8 cellular contexts compared by ENCODE assay signal in the genomic region with DNA sequence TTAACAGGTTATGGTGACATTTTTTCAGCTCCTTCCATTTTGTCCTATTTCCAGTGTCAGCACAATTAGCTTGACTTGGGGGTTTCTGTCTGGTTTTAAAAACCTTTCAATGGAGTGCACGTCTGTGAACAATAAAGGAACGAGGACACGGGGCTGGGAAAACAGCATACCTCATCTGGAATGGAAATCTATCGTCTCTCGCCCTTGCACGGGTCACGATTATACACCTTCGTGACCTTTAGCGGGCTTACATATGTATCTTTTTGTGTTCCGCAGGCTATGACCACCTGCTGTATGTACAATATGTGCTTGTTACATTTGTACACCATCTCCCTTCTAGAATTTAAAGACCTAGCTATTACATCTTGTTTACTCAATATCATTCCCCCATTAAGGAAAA. TPM values are rescaled to one million over a fixed set of nuclear protein-coding genes. Genes with fewer than 3 reads are reported as not detected.
DNase-seq lines count a peak whose midpoint lies in the region; ATAC-seq and TF ChIP-seq lines count a peak whose summit lies in the region.

No MANE protein-coding gene starts in this region.

- no peak for ATAC-seq in effector memory CD8-positive, alpha-beta T cell (replicated peaks)
- ATAC-seq in HG03378 (IDR thresholded peaks at IDR 0.05; ENCODE audit: unreplicated experiment) = no peak

- peak; percentile 31 for DNase-seq in DMS153 (lab: John Stamatoyannopoulos, UW)
- peak; percentile 83 for DNase-seq in NCI-H2227 (lab: John Stamatoyannopoulos, UW; ENCODE audit: unreplicated experiment)
- no peak for DNase-seq in effector memory CD8-positive, alpha-beta T cell
- no peak for DNase-seq in osteocyte (ENCODE audit: extremely low spot score, unreplicated experiment)
- DNase-seq in NCI-H1048 (lab: John Stamatoyannopoulos, UW) = no peak
- no peak for DNase-seq in GM03348 (ENCODE audit: low spot score)
- no peak for DNase-seq in Ammon's horn (ENCODE audit: low spot score)

- peaks cover 25 to 48% of the 10 kb centered on the region in 2 donors for H3K27me3 Mint-ChIP-seq in effector memory CD8-positive, alpha-beta T cell
- no peaks in the 10 kb centered on the region for H3K27me3 Mint-ChIP-seq in osteocyte (ENCODE audit: unreplicated experiment)

- no peak for TF ChIP-seq CTCF in osteocyte (IDR thresholded peaks at IDR 0.05)

- peak overlapping the region; percentile 93 to 97 for H3K27ac Mint-ChIP-seq in effector memory CD8-positive, alpha-beta T cell
- H3K27ac Mint-ChIP-seq in osteocyte (ENCODE audit: unreplicated experiment) = peak overlapping the region; percentile 97

- no peaks in the 10 kb centered on the region for H3K9me3 Mint-ChIP-seq in effector memory CD8-positive, alpha-beta T cell
- no peaks in the 10 kb centered on the region for H3K9me3 Mint-ChIP-seq in osteocyte (ENCODE audit: unreplicated experiment)

- peak overlapping the region; percentile 67 to 73 for H3K4me3 Mint-ChIP-seq in effector memory CD8-positive, alpha-beta T cell
- H3K4me3 Mint-ChIP-seq in osteocyte (ENCODE audit: unreplicated experiment) = peak overlapping the region; percentile 74

- H3K36me3 Mint-ChIP-seq in effector memory CD8-positive, alpha-beta T cell (ENCODE audit: insufficient read depth) = peaks cover 7% of the 10 kb centered on the region
- peaks cover 9% of the 10 kb centered on the region for H3K36me3 Mint-ChIP-seq in osteocyte (ENCODE audit: unreplicated experiment)

- H3K4me1 Mint-ChIP-seq in effector memory CD8-positive, alpha-beta T cell (ENCODE audit: low read depth in 2 of 2) = peaks cover 13 to 30% of the 10 kb centered on the region in 2 donors
- H3K4me1 Mint-ChIP-seq in osteocyte (ENCODE audit: unreplicated experiment) = peaks cover 60% of the 10 kb centered on the region

RNA-seq across cellular contexts. Expression of gene ZNF532, which starts 2.3 kb away (rescaled TPM):
- total RNA-seq in osteocyte = 92.7 and 97.8 TPM in 2 replicates

Comparison
In these comparisons a context has a peak if more than half of its experiments do, and no peak if none do; other contexts are left out.
1. DNase-seq: peak in DMS153 (single experiment) and NCI-H2227 (single experiment); none in effector memory CD8-positive, alpha-beta T cell (0 of 3), osteocyte (single experiment), NCI-H1048 (single experiment), GM03348 (single experiment) and Ammon's horn (single experiment).